In genomic region chr4:64192731-64193412, GRCh38 we compare ENCODE assay signal across 23 cellular contexts.
DNase-seq lines count a peak whose midpoint lies in the region; ATAC-seq and TF ChIP-seq lines count a peak whose summit lies in the region.
"Had no signal": no experiment of that assay in that cellular context is flagged by ENCODE, and none has a peak within 500 bp of the region (broad histone marks: within the 10 kb centered on the region; RNA-seq: fewer than 3 reads in every experiment).

No MANE protein-coding gene starts in this region.

- no peak overlapping the region for H3K18ac ChIP-seq in mesendoderm (ENCODE audit: low read length)

- no peaks in the 10 kb centered on the region for H3K9me3 ChIP-seq in CD8-positive, alpha-beta T cell (ENCODE audit: low read length)
- H3K9me3 ChIP-seq: BLaER1, HAP-1 had no signal

- no peak overlapping the region for H4K8ac ChIP-seq in mesendoderm (ENCODE audit: low read depth, low read length)

- H3K27me3 ChIP-seq in mesendoderm (ENCODE audit: insufficient read depth, low read length, poor library complexity): no peaks in the 10 kb centered on the region
- no peaks in the 10 kb centered on the region for H3K27me3 ChIP-seq in CD8-positive, alpha-beta T cell (ENCODE audit: insufficient read depth, low read length)
- H3K27me3 ChIP-seq: BLaER1 had no signal

- POLR2A ChIA-PET in CD8-positive, alpha-beta T cell (lab: Charles Lee): no interaction called here

- H3K9me3 Mint-ChIP-seq in CD8-positive, alpha-beta T cell: peaks cover 13% of the 10 kb centered on the region

- H2BK5ac ChIP-seq in mesendoderm (ENCODE audit: low read length): no peak overlapping the region

- H3K36me3 Mint-ChIP-seq in CD8-positive, alpha-beta T cell: no peaks in the 10 kb centered on the region
- H3K36me3 Mint-ChIP-seq: CD4-positive, CD25-positive, alpha-beta regulatory T cell had no signal

- no peak overlapping the region for H3K4me3 ChIP-seq in mesendoderm (ENCODE audit: low read length)
- no peak overlapping the region for H3K4me3 ChIP-seq in CD8-positive, alpha-beta T cell (ENCODE audit: low read depth, low read length)
- H3K4me3 ChIP-seq: BLaER1, GM23248, HAP-1 had no signal

- no peak overlapping the region for H2AK5ac ChIP-seq in mesendoderm (ENCODE audit: low read length)

- H3K27ac ChIP-seq in mesendoderm (ENCODE audit: low read depth, low read length): no peak overlapping the region
- no peak overlapping the region for H3K27ac ChIP-seq in CD8-positive, alpha-beta T cell (ENCODE audit: low read depth, low read length)
- H3K27ac ChIP-seq: BLaER1, GM23248 had no signal

- H2BK15ac ChIP-seq in mesendoderm (replicated peaks; ENCODE audit: low read depth): no peak overlapping the region

- intact Hi-C loops in left cardiac atrium (cut with DNase I): no loop called here
- intact Hi-C loops in Right ventricle myocardium superior (cut with DNase I): no loop called here
- intact Hi-C loops in CD8-positive, alpha-beta T cell (cut with DNase I, micrococcal nuclease): no loop called here

- CTCF ChIA-PET in CD8-positive, alpha-beta T cell (lab: Charles Lee): no interaction called here

- WGBS in mesendoderm (ENCODE audit: extremely low coverage, insufficient coverage, low lambda C conversion rate): no CpG with 5 or more reads among the region's 3 CpGs

- peak overlapping the region; percentile 26 for H3K56ac ChIP-seq in mesendoderm (ENCODE audit: low read length)

- no peak overlapping the region for H3K4ac ChIP-seq in mesendoderm (ENCODE audit: low read depth, low read length)

- TF ChIP-seq CTCF in CD8-positive, alpha-beta T cell (IDR thresholded peaks at IDR 0.05): no peak

- H4K5ac ChIP-seq in mesendoderm (ENCODE audit: low read length): no peak overlapping the region

- no peaks in the 10 kb centered on the region for H3K36me3 ChIP-seq in mesendoderm (ENCODE audit: control insufficient read depth, insufficient read depth, low read length)
- H3K36me3 ChIP-seq in CD8-positive, alpha-beta T cell (ENCODE audit: insufficient read depth, low read length): no peaks in the 10 kb centered on the region
- H3K36me3 ChIP-seq: BLaER1, HAP-1 had no signal

- no peaks in the 10 kb centered on the region for H3K79me2 ChIP-seq in mesendoderm (ENCODE audit: control insufficient read depth, insufficient read depth, low read length)

- H3K27ac Mint-ChIP-seq in CD8-positive, alpha-beta T cell: no peak overlapping the region
- H3K27ac Mint-ChIP-seq: CD4-positive, CD25-positive, alpha-beta regulatory T cell; HFFc6 had no signal

- H3K4me1 ChIP-seq in mesendoderm (ENCODE audit: control insufficient read depth, low read depth, low read length): no peaks in the 10 kb centered on the region
- no peaks in the 10 kb centered on the region for H3K4me1 ChIP-seq in CD8-positive, alpha-beta T cell (ENCODE audit: insufficient read depth, low read length)
- H3K4me1 ChIP-seq: BLaER1 had no signal

- ATAC-seq in left cardiac atrium: peak; percentile 50 to 65
- no peak for ATAC-seq in Right ventricle myocardium superior (ENCODE audit: poor library complexity)
- no peak for ATAC-seq in HG03457 (IDR thresholded peaks at IDR 0.05; ENCODE audit: unreplicated experiment)
- ATAC-seq in CD8-positive, alpha-beta T cell: no peak

- no peak overlapping the region for H3K9ac ChIP-seq in mesendoderm (ENCODE audit: low read length)
- H3K9ac ChIP-seq: BLaER1, GM23248 had no signal

- no peaks in the 10 kb centered on the region for H3K4me1 Mint-ChIP-seq in CD8-positive, alpha-beta T cell (ENCODE audit: low read depth)
- H3K4me1 Mint-ChIP-seq: CD4-positive, CD25-positive, alpha-beta regulatory T cell had no signal

- H3K23ac ChIP-seq in mesendoderm (ENCODE audit: low read length): no peak overlapping the region

- no peaks in the 10 kb centered on the region for H3K79me1 ChIP-seq in mesendoderm (ENCODE audit: low read length)

- no peak overlapping the region for H2BK120ac ChIP-seq in mesendoderm (ENCODE audit: low read depth, low read length)

- DNase-seq in left cardiac atrium: no peak
- no peak for DNase-seq in Right ventricle myocardium superior
- DNase-seq in UCSD-AML1 (lab: John Stamatoyannopoulos, UW; ENCODE audit: unreplicated experiment): peak; percentile 7
- DNase-seq in mesendoderm: no peak
- no peak for DNase-seq in NCI-H748 (lab: John Stamatoyannopoulos, UW; ENCODE audit: unreplicated experiment)
- no peak for DNase-seq in CD8-positive, alpha-beta T cell
- DNase-seq: CD4-positive, CD25-positive, alpha-beta regulatory T cell; DMS53; GM23248; HFFc6; IMR-90; KG1; NCI-H1092 treated with DMSO at 0.1 percent for 48 hours; NCI-H1436; NCI-H187; NCI-H2081 treated with DMSO at 0.1 percent for 48 hours; NCI-H524; NCI-H774; RPMI8226; SHP77 treated with DMSO at 0.1 percent for 48 hours had no signal

- no peak overlapping the region for H3K4me3 Mint-ChIP-seq in CD8-positive, alpha-beta T cell
- H3K4me3 Mint-ChIP-seq: CD4-positive, CD25-positive, alpha-beta regulatory T cell; HFFc6 had no signal

- no peak overlapping the region for H3K4me2 ChIP-seq in mesendoderm (ENCODE audit: low read length)
- H3K4me2 ChIP-seq: BLaER1 had no signal

- H3K27me3 Mint-ChIP-seq in CD8-positive, alpha-beta T cell (ENCODE audit: low read depth): no peaks in the 10 kb centered on the region
- H3K27me3 Mint-ChIP-seq: CD4-positive, CD25-positive, alpha-beta regulatory T cell had no signal

Comparison
In these comparisons a context has a peak if more than half of its experiments do, and no peak if none do; other contexts are left out.
1. ATAC-seq: peak in left cardiac atrium (2 of 2); none in Right ventricle myocardium superior (single experiment), HG03457 (single experiment) and CD8-positive, alpha-beta T cell (single experiment).